Comparison of ENCODE assay signal across 29 cellular contexts in the genomic region with DNA sequence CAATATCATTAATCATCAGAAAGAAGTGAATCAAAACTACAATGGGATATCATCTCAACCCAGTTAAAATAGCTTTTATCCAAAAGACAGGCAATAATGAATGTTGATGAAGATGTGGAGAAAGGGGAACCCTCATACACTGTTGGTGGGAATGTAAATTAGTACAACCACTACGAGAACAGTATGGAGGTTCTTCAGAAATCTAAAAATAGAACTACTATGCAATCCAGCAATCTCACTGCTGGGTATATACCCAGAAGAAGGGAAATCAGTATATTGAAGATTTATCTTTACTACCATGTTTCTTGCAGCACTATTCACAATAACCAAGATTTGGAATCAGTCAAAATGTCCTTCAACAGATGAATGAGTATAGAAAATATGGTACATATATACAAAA.
DNase-seq lines count a peak whose midpoint lies in the region; ATAC-seq and TF ChIP-seq lines count a peak whose summit lies in the region.
"Had no signal": no experiment of that assay in that cellular context is flagged by ENCODE, and none has a peak within 500 bp of the region (broad histone marks: within the 10 kb centered on the region; RNA-seq: fewer than 3 reads in every experiment).

No MANE protein-coding gene starts in this region.

- H3K4me3 Mint-ChIP-seq in stimulated activated naive B cell treated with anti-CD40 and anti-IgM and Interleukin-4, amounts not matched to agents 10 μg/mL and 1 μg/mL and 100 μg/mL, for 72 hours = no peak overlapping the region
- H3K4me3 Mint-ChIP-seq: B cell; CD14-positive monocyte; CD4-positive, alpha-beta memory T cell; CD4-positive, alpha-beta T cell; CD4-positive, CD25-positive, alpha-beta regulatory T cell; CD8-positive, alpha-beta memory T cell; CD8-positive, alpha-beta T cell had no signal

- H3K9me3 ChIP-seq in suprapubic skin = no peaks in the 10 kb centered on the region
- H3K9me3 ChIP-seq: A549, BE2C, BLaER1, Caco-2 had no signal

- WGBS in suprapubic skin = 0% methylated on average over 1 of the region's 1 CpG

- no peaks in the 10 kb centered on the region for H3K4me1 ChIP-seq in suprapubic skin
- H3K4me1 ChIP-seq: A549; BE2C; BLaER1; BLaER1 treated with 17β-estradiol and CSF1 and Interleukin-3, amounts not matched to agents 10 nM and 100 nM; Caco-2 had no signal

- no peaks in the 10 kb centered on the region for H3K36me3 ChIP-seq in suprapubic skin
- H3K36me3 ChIP-seq: BE2C; BLaER1; BLaER1 treated with 17β-estradiol and CSF1 and Interleukin-3, amounts not matched to agents 10 nM and 100 nM had no signal

- H3K9me3 Mint-ChIP-seq in stimulated activated naive B cell treated with anti-CD40 and anti-IgM and Interleukin-4, amounts not matched to agents 10 μg/mL and 1 μg/mL and 100 μg/mL, for 72 hours = peaks cover 8 to 13% of the 10 kb centered on the region in 2 donors

- no peak for TF ChIP-seq POLR2A in suprapubic skin (IDR thresholded peaks at IDR 0.05)

- H3K27me3 Mint-ChIP-seq in stimulated activated naive B cell treated with anti-CD40 and anti-IgM and Interleukin-4, amounts not matched to agents 10 μg/mL and 1 μg/mL and 100 μg/mL, for 72 hours = peaks cover 14 to 21% of the 10 kb centered on the region in 2 donors
- H3K27me3 Mint-ChIP-seq: CD4-positive, alpha-beta T cell; CD4-positive, CD25-positive, alpha-beta regulatory T cell had no signal

- no peak overlapping the region for H3K27ac ChIP-seq in suprapubic skin
- H3K27ac ChIP-seq: 22Rv1; A549; BLaER1; BLaER1 treated with 17β-estradiol and CSF1 and Interleukin-3, amounts not matched to agents 10 nM and 100 nM; C4-2B had no signal

- no peak overlapping the region for H3K27ac Mint-ChIP-seq in stimulated activated naive B cell treated with anti-CD40 and anti-IgM and Interleukin-4, amounts not matched to agents 10 μg/mL and 1 μg/mL and 100 μg/mL, for 72 hours
- H3K27ac Mint-ChIP-seq: B cell; CD14-positive monocyte; CD4-positive, alpha-beta memory T cell; CD4-positive, alpha-beta T cell; CD4-positive, CD25-positive, alpha-beta regulatory T cell; CD8-positive, alpha-beta memory T cell; CD8-positive, alpha-beta T cell had no signal

- no peak overlapping the region for H3K4me3 ChIP-seq in suprapubic skin
- H3K4me3 ChIP-seq: A549; BLaER1; BLaER1 treated with 17β-estradiol and CSF1 and Interleukin-3, amounts not matched to agents 10 nM and 100 nM had no signal

- peaks cover 2 to 12% of the 10 kb centered on the region in 2 donors for H3K4me1 Mint-ChIP-seq in stimulated activated naive B cell treated with anti-CD40 and anti-IgM and Interleukin-4, amounts not matched to agents 10 μg/mL and 1 μg/mL and 100 μg/mL, for 72 hours
- H3K4me1 Mint-ChIP-seq: CD14-positive monocyte; CD4-positive, alpha-beta memory T cell; CD4-positive, CD25-positive, alpha-beta regulatory T cell; CD8-positive, alpha-beta memory T cell had no signal

- no peaks in the 10 kb centered on the region for H3K27me3 ChIP-seq in suprapubic skin
- H3K27me3 ChIP-seq: BE2C; BLaER1; BLaER1 treated with 17β-estradiol and CSF1 and Interleukin-3, amounts not matched to agents 10 nM and 100 nM had no signal

- TF ChIP-seq EP300 in suprapubic skin (IDR thresholded peaks at IDR 0.05) = no peak

- peak; percentile 51 to 65 for ATAC-seq in stimulated activated naive B cell treated with anti-CD40 and anti-IgM and Interleukin-4, amounts not matched to agents 10 μg/mL and 1 μg/mL and 100 μg/mL, for 72 hours (replicated peaks)
- ATAC-seq: A549; CD8-positive, alpha-beta T cell had no signal

- H3K36me3 Mint-ChIP-seq in stimulated activated naive B cell treated with anti-CD40 and anti-IgM and Interleukin-4, amounts not matched to agents 10 μg/mL and 1 μg/mL and 100 μg/mL, for 72 hours = peaks cover 0 to 4% of the 10 kb centered on the region in 2 donors
- H3K36me3 Mint-ChIP-seq: CD14-positive monocyte; CD8-positive, alpha-beta T cell had no signal

- TF ChIP-seq CTCF in suprapubic skin (IDR thresholded peaks at IDR 0.05) = no peak

- DNase-seq in stimulated activated naive B cell treated with anti-CD40 and anti-IgM and Interleukin-4, amounts not matched to agents 10 μg/mL and 1 μg/mL and 100 μg/mL, for 72 hours = no peak
- DNase-seq in suprapubic skin (ENCODE audit: low spot score in 2 of 2) = no peak
- DNase-seq: 8988T; ACHN; AML-193; BE2C; C1 segment of cervical spinal cord; Caco-2; Calu3; CD4-positive, alpha-beta memory T cell; CD4-positive, alpha-beta T cell; CD4-positive, CD25-positive, alpha-beta regulatory T cell; CD8-positive, alpha-beta memory T cell; CD8-positive, alpha-beta T cell; COR-L47; DMS 273 treated with DMSO at 0.1 percent for 48 hours; DMS153; DMS53; DMS79; DMS79 treated with DMSO at 0.1 percent for 48 hours; DND-41; EL had no signal
